30 cellular contexts compared by ENCODE assay signal in the genomic region with DNA sequence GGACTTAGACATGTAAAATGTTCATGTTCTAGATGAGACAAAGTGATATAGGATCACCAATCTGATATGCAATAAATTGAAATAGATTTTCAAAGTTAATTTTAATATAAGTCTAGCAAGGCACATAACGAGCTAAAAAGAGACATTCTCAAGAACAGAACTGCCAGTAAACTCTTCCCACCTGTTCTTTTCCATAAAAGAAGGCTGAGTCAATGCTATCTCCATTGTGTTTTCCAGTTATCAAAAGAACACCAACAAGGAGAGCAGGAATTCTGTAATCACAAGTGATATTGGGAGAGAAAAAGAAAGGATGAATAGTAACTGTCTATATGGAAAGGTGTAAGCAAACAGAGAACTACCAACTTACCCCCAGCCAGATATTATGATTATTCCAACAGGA.
"Had no signal": no experiment of that assay in that cellular context is flagged by ENCODE, and none has a peak within 500 bp of the region (broad histone marks: within the 10 kb centered on the region; RNA-seq: fewer than 3 reads in every experiment).

No MANE protein-coding gene starts in this region.

- DNase-seq: activated B cell treated with CpG ODN at 0.5 μM for 24 hours; activated CD4-positive, alpha-beta memory T cell treated with anti-CD3 and anti-CD28 coated beads for 36 hours; activated CD4-positive, alpha-beta T cell treated with anti-CD3 and anti-CD28 coated beads for 4 hours; activated CD4-positive, alpha-beta T cell treated with anti-CD3 and anti-CD28 coated beads, Interleukin-2, amount 10 ng/mL, durations not matched to agents 24 days and 14 days; activated CD4-positive, alpha-beta T cell treated with anti-CD3 and anti-CD28 coated beads, Interleukin-2, amount 50 U/mL, for 1 hour; activated CD4-positive, alpha-beta T cell treated with anti-CD3 and anti-CD28 coated beads, Interleukin-2, amount 50 U/mL, for 4 hours; activated CD4-positive, CD25-positive, alpha-beta regulatory T cell treated with anti-CD3 and anti-CD28 coated beads, Interleukin-2, amount 50 U/mL, for 72 hours; activated CD8-positive, alpha-beta memory T cell treated with anti-CD3 and anti-CD28 coated beads, Interleukin-2, amount 50 U/mL, for 4 hours; activated CD8-positive, alpha-beta T cell treated with anti-CD3 and anti-CD28 coated beads for 36 hours; activated effector memory CD4-positive, alpha-beta T cell treated with anti-CD3 and anti-CD28 coated beads, Interleukin-2, amount 50 U/mL, for 16 hours; activated gamma-delta T cell treated with Interleukin-2 at 50 U/mL for 16 hours; activated naive CD4-positive, alpha-beta T cell; activated naive CD4-positive, alpha-beta T cell treated with anti-CD3 and anti-CD28 coated beads, Interleukin-2, amount 10 ng/mL, durations not matched to agents 7 days and 5 days; activated naive CD8-positive, alpha-beta T cell treated with anti-CD3 and anti-CD28 coated beads, Interleukin-2, amount 10 ng/mL, durations not matched to agents 7 days and 5 days; activated naive CD8-positive, alpha-beta T cell treated with anti-CD3 and anti-CD28 coated beads, Interleukin-2, amount 50 U/mL, for 24 hours; activated T-cell treated with anti-CD3 and anti-CD28 coated beads for 4 hours; activated T-cell treated with anti-CD3 and anti-CD28 coated beads, Interleukin-2, amount 50 U/mL, for 1 hour; activated T-cell treated with anti-CD3 and anti-CD28 coated beads, Interleukin-2, amount 50 U/mL, for 4 hours; activated T-cell treated with anti-CD3 and anti-CD28 coated beads, Interleukin-2, amount 50 U/mL, for 72 hours; amygdala; anterior cingulate cortex; body of pancreas; brain microvascular endothelial cell; cerebellar nuclear complex; T-helper 1 cell; T-helper 2 cell; T-helper 9 cell had no signal

- H3K4me1 ChIP-seq: body of pancreas, breast epithelium had no signal

- H3K4me3 ChIP-seq: body of pancreas, breast epithelium had no signal

- H3K36me3 ChIP-seq: brain microvascular endothelial cell, breast epithelium had no signal

- H3K27ac ChIP-seq: body of pancreas, brain microvascular endothelial cell, breast epithelium, VCaP had no signal

- H3K9me3 ChIP-seq: body of pancreas, breast epithelium had no signal

- H3K27me3 ChIP-seq: body of pancreas, brain microvascular endothelial cell, breast epithelium had no signal

- ATAC-seq: activated CD8-positive, alpha-beta T cell treated with anti-CD3 and anti-CD28 coated beads for 36 hours; activated naive CD8-positive, alpha-beta T cell treated with anti-CD3 and anti-CD28 coated beads, Interleukin-2, amount 50 U/mL, for 24 hours; activated T-cell treated with anti-CD3 and anti-CD28 coated beads, Interleukin-2, amount 50 U/mL, for 4 hours; activated T-cell treated with anti-CD3 and anti-CD28 coated beads, Interleukin-2, amount 50 U/mL, for 72 hours; activated T-helper 17 cell treated with anti-CD3 and anti-CD28 coated beads, Interleukin-2, amount 50 U/mL, for 72 hours; body of pancreas had no signal
